Comparison of ENCODE assay signal across 14 cellular contexts in the genomic region with DNA sequence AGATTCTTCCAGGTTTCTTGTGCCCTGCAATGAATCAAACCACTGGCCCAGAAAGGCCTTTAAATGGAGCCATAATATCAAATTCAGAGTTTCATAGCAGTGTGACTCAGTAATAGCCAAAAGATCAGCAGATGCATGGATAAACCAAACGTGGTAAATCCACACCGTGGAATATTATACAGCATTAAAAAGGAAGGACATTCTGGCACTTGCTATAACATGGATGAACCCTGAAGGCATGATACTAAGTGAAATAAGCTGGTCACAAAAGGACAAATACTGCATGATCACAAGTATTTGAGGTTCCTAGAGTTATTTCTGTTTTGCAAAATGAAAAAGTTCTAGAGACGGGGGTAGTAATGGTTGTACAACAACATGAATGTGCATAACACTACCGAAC.
DNase-seq lines count a peak whose midpoint lies in the region; ATAC-seq and TF ChIP-seq lines count a peak whose summit lies in the region.
"Had no signal": no experiment of that assay in that cellular context is flagged by ENCODE, and none has a peak within 500 bp of the region (broad histone marks: within the 10 kb centered on the region; RNA-seq: fewer than 3 reads in every experiment).

No MANE protein-coding gene starts in this region.

- peak overlapping the region; percentile 72 for H3K27ac Mint-ChIP-seq in activated naive CD4-positive, alpha-beta T cell treated with anti-CD3 and anti-CD28 coated beads for 36 hours
- no peak overlapping the region for H3K27ac Mint-ChIP-seq in activated naive CD4-positive, alpha-beta T cell treated with anti-CD3 and anti-CD28 coated beads, Interleukin-2, amount 10 ng/mL, durations not matched to agents 7 days and 5 days
- H3K27ac Mint-ChIP-seq in CD14-positive monocyte, result no peak overlapping the region
- H3K27ac Mint-ChIP-seq: activated naive CD8-positive, alpha-beta T cell treated with anti-CD3 and anti-CD28 coated beads, Interleukin-2, amount 10 ng/mL, durations not matched to agents 7 days and 5 days had no signal

- no peaks in the 10 kb centered on the region for H3K27me3 ChIP-seq in ascending aorta
- H3K27me3 ChIP-seq in muscle layer of colon (ENCODE audit: control insufficient read depth in 1 of 2, insufficient read depth in 2 of 2, low read length in 2 of 2), result no peaks in the 10 kb centered on the region
- H3K27me3 ChIP-seq in tibial artery, result no peaks in the 10 kb centered on the region

- no peaks in the 10 kb centered on the region for H3K27me3 Mint-ChIP-seq in activated naive CD4-positive, alpha-beta T cell treated with anti-CD3 and anti-CD28 coated beads for 36 hours (ENCODE audit: low read depth)
- H3K27me3 Mint-ChIP-seq in activated naive CD4-positive, alpha-beta T cell treated with anti-CD3 and anti-CD28 coated beads, Interleukin-2, amount 10 ng/mL, durations not matched to agents 7 days and 5 days, result no peaks in the 10 kb centered on the region
- peaks cover 0 to 2% (median 0%) of the 10 kb centered on the region in 3 donors for H3K27me3 Mint-ChIP-seq in CD14-positive monocyte (ENCODE audit: low read depth in 3 of 3)
- H3K27me3 Mint-ChIP-seq: activated naive CD8-positive, alpha-beta T cell treated with anti-CD3 and anti-CD28 coated beads, Interleukin-2, amount 10 ng/mL, durations not matched to agents 7 days and 5 days; T-cell had no signal

- H3K4me3 ChIP-seq in ascending aorta (no peak overlapping the region), muscle layer of colon (ENCODE audit: low read depth in 1 of 2, low read length in 2 of 2) (no peak overlapping the region), tibial artery (no peak overlapping the region)

- DNase-seq in activated naive CD4-positive, alpha-beta T cell treated with anti-CD3 and anti-CD28 coated beads for 36 hours, result no peak
- no peak for DNase-seq in activated naive CD4-positive, alpha-beta T cell treated with anti-CD3 and anti-CD28 coated beads, Interleukin-2, amount 10 ng/mL, durations not matched to agents 7 days and 5 days
- DNase-seq in ascending aorta (ENCODE audit: low spot score in 2 of 2), result no peak
- DNase-seq in tibial artery, result no peak
- no peak for DNase-seq in CD14-positive monocyte (ENCODE audit: low spot score)
- DNase-seq in effector CD4-positive, alpha-beta T cell, result no peak
- DNase-seq: activated CD4-positive, alpha-beta T cell treated with anti-CD3 and anti-CD28 coated beads, Interleukin-2, amount 50 U/mL, for 4 hours; activated naive CD8-positive, alpha-beta T cell treated with anti-CD3 and anti-CD28 coated beads, Interleukin-2, amount 10 ng/mL, durations not matched to agents 7 days and 5 days; glutamatergic neuron; NCI-H1930; retina; T-cell had no signal

- no peak overlapping the region for H3K4me3 Mint-ChIP-seq in activated naive CD4-positive, alpha-beta T cell treated with anti-CD3 and anti-CD28 coated beads for 36 hours
- no peak overlapping the region for H3K4me3 Mint-ChIP-seq in activated naive CD4-positive, alpha-beta T cell treated with anti-CD3 and anti-CD28 coated beads, Interleukin-2, amount 10 ng/mL, durations not matched to agents 7 days and 5 days
- H3K4me3 Mint-ChIP-seq in CD14-positive monocyte, result no peak overlapping the region
- H3K4me3 Mint-ChIP-seq: activated naive CD8-positive, alpha-beta T cell treated with anti-CD3 and anti-CD28 coated beads, Interleukin-2, amount 10 ng/mL, durations not matched to agents 7 days and 5 days had no signal

- H3K9me3 Mint-ChIP-seq in activated naive CD4-positive, alpha-beta T cell treated with anti-CD3 and anti-CD28 coated beads for 36 hours, result peaks cover 5% of the 10 kb centered on the region
- H3K9me3 Mint-ChIP-seq in activated naive CD4-positive, alpha-beta T cell treated with anti-CD3 and anti-CD28 coated beads, Interleukin-2, amount 10 ng/mL, durations not matched to agents 7 days and 5 days, result no peaks in the 10 kb centered on the region
- peaks cover 0 to 2% (median 0%) of the 10 kb centered on the region in 7 donors for H3K9me3 Mint-ChIP-seq in CD14-positive monocyte

- H3K27ac ChIP-seq in ascending aorta (peak overlapping the region; percentile 98 to 99), muscle layer of colon (ENCODE audit: low read depth, low read length) (peak overlapping the region; percentile 93), tibial artery (peak overlapping the region; percentile 87)

- CTCF ChIA-PET in activated naive CD4-positive, alpha-beta T cell treated with anti-CD3 and anti-CD28 coated beads for 36 hours (lab: Charles Lee), result interaction anchor here (0.6 to 1.4 kb wide), 3 partner anchors 24 to 377 kb away, joined by 3 read pairs; no protein-coding TSS in a partner anchor
- CTCF ChIA-PET in activated naive CD4-positive, alpha-beta T cell treated with anti-CD3 and anti-CD28 coated beads, Interleukin-2, amount 10 ng/mL, durations not matched to agents 7 days and 5 days (lab: Charles Lee), result interaction anchor here (0.9 to 1.6 kb wide), 6 partner anchors 9 to 501 kb away, joined by 3 to 5 read pairs (median 4); no protein-coding TSS in a partner anchor

- intact Hi-C loops in activated naive CD4-positive, alpha-beta T cell treated with anti-CD3 and anti-CD28 coated beads for 36 hours (cut with micrococcal nuclease), result loop anchor here (10.0 kb wide), 1 partner anchor 584 kb away; no protein-coding TSS in a partner anchor
- intact Hi-C loops in ascending aorta (cut with DNase I), result no loop called here
- intact Hi-C loops in tibial artery (cut with DNase I; ENCODE audit: low total_unique reads), result loop anchor here (5.0 to 10.0 kb wide), 2 partner anchors 94 to 454 kb away; no protein-coding TSS in a partner anchor
- intact Hi-C loops in CD14-positive monocyte (cut with micrococcal nuclease), result loop anchor here in 1 of 2 donors (10.0 kb wide), 1 partner anchor 54 kb away; no protein-coding TSS in a partner anchor

- H3K9ac ChIP-seq in muscle layer of colon (ENCODE audit: low read length), result no peak overlapping the region

- H3K36me3 ChIP-seq in ascending aorta (no peaks in the 10 kb centered on the region), muscle layer of colon (ENCODE audit: insufficient read depth, low read length) (no peaks in the 10 kb centered on the region), tibial artery (no peaks in the 10 kb centered on the region)

- TF ChIP-seq CTCF in ascending aorta (IDR thresholded peaks at IDR 0.05), result no peak
- no peak for TF ChIP-seq CTCF in tibial artery (IDR thresholded peaks at IDR 0.05)
- TF ChIP-seq CTCF in CD14-positive monocyte (IDR thresholded peaks at IDR 0.05), result no peak

- no peaks in the 10 kb centered on the region for H3K9me3 ChIP-seq in ascending aorta
- H3K9me3 ChIP-seq in muscle layer of colon (ENCODE audit: low read length), result no peaks in the 10 kb centered on the region
- H3K9me3 ChIP-seq in tibial artery, result no peaks in the 10 kb centered on the region

- no peak for ATAC-seq in HG03135 (IDR thresholded peaks at IDR 0.05; ENCODE audit: unreplicated experiment)

- no peaks in the 10 kb centered on the region for H3K36me3 Mint-ChIP-seq in activated naive CD4-positive, alpha-beta T cell treated with anti-CD3 and anti-CD28 coated beads for 36 hours (ENCODE audit: low read depth)
- peaks cover 3% of the 10 kb centered on the region for H3K36me3 Mint-ChIP-seq in activated naive CD4-positive, alpha-beta T cell treated with anti-CD3 and anti-CD28 coated beads, Interleukin-2, amount 10 ng/mL, durations not matched to agents 7 days and 5 days
- H3K36me3 Mint-ChIP-seq in CD14-positive monocyte, result no peaks in the 10 kb centered on the region
- H3K36me3 Mint-ChIP-seq: T-cell had no signal

- H3K4me1 ChIP-seq in ascending aorta (peaks cover 30 to 39% of the 10 kb centered on the region in 2 donors), muscle layer of colon (ENCODE audit: insufficient read depth, low read length) (peaks cover 37% of the 10 kb centered on the region), tibial artery (peaks cover 3 to 68% (median 50%) of the 10 kb centered on the region in 4 donors)

- peaks cover 70% of the 10 kb centered on the region for H3K4me1 Mint-ChIP-seq in activated naive CD4-positive, alpha-beta T cell treated with anti-CD3 and anti-CD28 coated beads for 36 hours (ENCODE audit: low read depth)
- H3K4me1 Mint-ChIP-seq in activated naive CD4-positive, alpha-beta T cell treated with anti-CD3 and anti-CD28 coated beads, Interleukin-2, amount 10 ng/mL, durations not matched to agents 7 days and 5 days, result peaks cover 44% of the 10 kb centered on the region
- peaks cover 40% of the 10 kb centered on the region for H3K4me1 Mint-ChIP-seq in CD14-positive monocyte
